ENCODE assay signal across 17 cellular contexts in the genomic region with DNA sequence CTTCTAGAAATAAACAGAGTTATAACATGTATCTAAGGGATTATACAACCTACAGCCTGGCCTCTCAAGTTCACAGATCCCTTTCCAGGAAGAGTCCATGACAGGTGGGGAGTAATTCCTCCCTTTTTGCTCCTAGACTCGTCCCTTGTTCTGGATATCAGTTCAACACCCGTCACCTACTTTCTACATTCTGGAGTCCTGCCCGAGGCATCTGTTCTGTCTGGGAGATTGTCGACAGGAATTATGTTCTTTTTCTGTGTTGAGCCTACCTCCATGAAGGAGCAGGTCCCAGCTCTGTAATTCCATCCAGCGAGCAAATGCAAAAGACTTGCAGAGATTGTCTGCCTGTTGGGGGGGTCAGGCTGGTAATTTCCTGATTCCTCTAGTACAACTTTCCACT.
"Had no signal": no experiment of that assay in that cellular context is flagged by ENCODE, and none has a peak within 500 bp of the region (broad histone marks: within the 10 kb centered on the region; RNA-seq: fewer than 3 reads in every experiment).

No MANE protein-coding gene starts in this region.

- DNase-seq: natural killer cell; occipital lobe; ovary; retina; right lobe of liver; sigmoid colon; small intestine; stimulated activated CD4-positive, alpha-beta T cell treated with anti-CD3 and anti-CD28 coated beads, Interleukin-15, amount 100 ng/mL, for 24 hours; stimulated activated CD4-positive, alpha-beta T cell treated with anti-CD3 and anti-CD28 coated beads, Interleukin-2, amount 100 ng/mL, for 24 hours; stimulated activated CD4-positive, alpha-beta T cell treated with anti-CD3 and anti-CD28 coated beads, Interleukin-2, amount 100 ng/mL, for 48 hours; stimulated activated CD4-positive, alpha-beta T cell treated with anti-CD3 and anti-CD28 coated beads, Interleukin-4, amount 100 ng/mL, for 24 hours; stimulated activated naive B cell treated with anti-CD40 and anti-IgM and Interleukin-4, amounts not matched to agents 10 μg/mL and 1 μg/mL and 100 μg/mL, for 72 hours; stimulated activated naive CD4-positive, alpha-beta T cell treated with Interleukin-2 at 50 U/mL for 16 hours; stomach; thyroid gland; trophoblast cell; upper lobe of left lung had no signal
